ENCODE assay signal across 14 cellular contexts in genomic region chr6:37695273-37695672, GRCh38. TPM values are rescaled to one million over a fixed set of nuclear protein-coding genes. Genes with fewer than 3 reads are reported as not detected.
A peak's percentile ranks its signal among the peaks of the same experiment; 100 is the strongest.
DNase-seq lines count a peak whose midpoint lies in the region; ATAC-seq and TF ChIP-seq lines count a peak whose summit lies in the region.
"Had no signal": no experiment of that assay in that cellular context is flagged by ENCODE, and none has a peak within 500 bp of the region (broad histone marks: within the 10 kb centered on the region; RNA-seq: fewer than 3 reads in every experiment).

No MANE protein-coding gene starts in this region.

- H3K9ac ChIP-seq in PC-3 (ENCODE audit: low read length): no peak overlapping the region

- H3K4me1 Mint-ChIP-seq in T-helper 1 cell treated with Interleukin-12 subunit alpha and Interleukin-12 subunit beta and Interleukin-4 antibody, amounts not matched to agents 30 μg/mL and 1 μg/mL, for 36 hours (ENCODE audit: low read depth): peaks cover 32% of the 10 kb centered on the region
- peaks cover 31 to 32% of the 10 kb centered on the region in 2 donors for H3K4me1 Mint-ChIP-seq in effector memory CD8-positive, alpha-beta T cell (ENCODE audit: low read depth in 2 of 2)
- peaks cover 15% of the 10 kb centered on the region for H3K4me1 Mint-ChIP-seq in progenitor cell of endocrine pancreas (ENCODE audit: low read depth)

- TF ChIP-seq CTCF in PC-3 (conservative IDR thresholded peaks at IDR 0.05; ENCODE audit: low read depth, low read length) (no peak), progenitor cell of endocrine pancreas (IDR thresholded peaks at IDR 0.05; ENCODE audit: unreplicated experiment) (no peak), left lung (IDR thresholded peaks at IDR 0.05) (no peak), testis (IDR thresholded peaks at IDR 0.05) (no peak)

- H3K4me3 Mint-ChIP-seq in T-helper 1 cell treated with Interleukin-12 subunit alpha and Interleukin-12 subunit beta and Interleukin-4 antibody, amounts not matched to agents 30 μg/mL and 1 μg/mL, for 36 hours: peak overlapping the region; percentile 76
- peak overlapping the region; percentile 96 to 97 for H3K4me3 Mint-ChIP-seq in effector memory CD8-positive, alpha-beta T cell
- peak overlapping the region; percentile 59 for H3K4me3 Mint-ChIP-seq in progenitor cell of endocrine pancreas (ENCODE audit: low read depth)

- H3K9me3 Mint-ChIP-seq in T-helper 1 cell treated with Interleukin-12 subunit alpha and Interleukin-12 subunit beta and Interleukin-4 antibody, amounts not matched to agents 30 μg/mL and 1 μg/mL, for 36 hours: no peaks in the 10 kb centered on the region
- no peaks in the 10 kb centered on the region for H3K9me3 Mint-ChIP-seq in effector memory CD8-positive, alpha-beta T cell
- H3K9me3 Mint-ChIP-seq in progenitor cell of endocrine pancreas (ENCODE audit: low read depth): no peaks in the 10 kb centered on the region

- intact Hi-C loops in PC-3 (cut with micrococcal nuclease): loop anchor here (5.0 to 10.0 kb wide), 2 partner anchors 120 to 317 kb away; no protein-coding TSS in a partner anchor
- intact Hi-C loops in left lung (cut with DNase I): loop anchor here in 1 of 2 donors (10.0 kb wide), 1 partner anchor 360 kb away; no protein-coding TSS in a partner anchor
- intact Hi-C loops in testis (cut with DNase I; ENCODE audit: low total_unique reads): loop anchor here (10.0 kb wide), 1 partner anchor 370 kb away; no protein-coding TSS in a partner anchor

- WGBS in testis, 2 donors: 71 to 100% methylated on average over 2 of the region's 2 CpGs

- CTCF ChIA-PET in PC-3 (lab: Charles Lee): no interaction called here

- no peaks in the 10 kb centered on the region for H3K36me3 ChIP-seq in PC-3 (ENCODE audit: low read depth, low read length)
- H3K36me3 ChIP-seq in left lung: no peaks in the 10 kb centered on the region
- H3K36me3 ChIP-seq in testis (ENCODE audit: low read depth, missing control alignments): no peaks in the 10 kb centered on the region

- TF ChIP-seq POLR2A in testis (IDR thresholded peaks at IDR 0.05): no peak

- POLR2A ChIA-PET in PC-3 (lab: Charles Lee; ENCODE audit: unreplicated experiment): no interaction called here

- peaks cover 67% of the 10 kb centered on the region for H3K27me3 Mint-ChIP-seq in T-helper 1 cell treated with Interleukin-12 subunit alpha and Interleukin-12 subunit beta and Interleukin-4 antibody, amounts not matched to agents 30 μg/mL and 1 μg/mL, for 36 hours (ENCODE audit: low read depth)
- H3K27me3 Mint-ChIP-seq in effector memory CD8-positive, alpha-beta T cell: peaks cover 26 to 63% of the 10 kb centered on the region in 2 donors
- peaks cover 70% of the 10 kb centered on the region for H3K27me3 Mint-ChIP-seq in progenitor cell of endocrine pancreas

- H3F3A ChIP-seq in PC-3 (ENCODE audit: low read length, unreplicated experiment): no peaks in the 10 kb centered on the region

- H3K4me3 ChIP-seq in PC-3 (ENCODE audit: low read length): no peak overlapping the region
- H3K4me3 ChIP-seq in left lung: no peak overlapping the region
- no peak overlapping the region for H3K4me3 ChIP-seq in testis
- H3K4me3 ChIP-seq: lung had no signal

- H2AFZ ChIP-seq in PC-3 (ENCODE audit: low read length): no peak overlapping the region

- no peak for DNase-seq in T-helper 1 cell
- DNase-seq in PC-3: no peak
- no peak for DNase-seq in effector memory CD8-positive, alpha-beta T cell
- DNase-seq in progenitor cell of endocrine pancreas (ENCODE audit: low spot score, unreplicated experiment): no peak
- no peak for DNase-seq in HT-29 (ENCODE audit: low spot score)
- no peak for DNase-seq in left lung
- no peak for DNase-seq in testis
- DNase-seq: foreskin keratinocyte, GOT3, NCI-H526 treated with DMSO at 0.1 percent for 48 hours, SW 1271 had no signal

- H4K20me1 ChIP-seq in PC-3 (ENCODE audit: low read length): no peaks in the 10 kb centered on the region

- peaks cover 17% of the 10 kb centered on the region for H3K27me3 ChIP-seq in PC-3 (ENCODE audit: low read length)
- peaks cover 19 to 92% of the 10 kb centered on the region in 2 donors for H3K27me3 ChIP-seq in left lung
- H3K27me3 ChIP-seq in testis: no peaks in the 10 kb centered on the region

- ATAC-seq in PC-3: no peak
- no peak for ATAC-seq in effector memory CD8-positive, alpha-beta T cell (replicated peaks)
- ATAC-seq in left lung: no peak
- ATAC-seq: foreskin keratinocyte, sciatic nerve had no signal

- H3K27ac ChIP-seq in PC-3 (ENCODE audit: low read length): no peak overlapping the region
- H3K27ac ChIP-seq in left lung: no peak overlapping the region
- H3K27ac ChIP-seq in testis: no peak overlapping the region
- H3K27ac ChIP-seq: foreskin keratinocyte had no signal

- H3K79me2 ChIP-seq in PC-3 (ENCODE audit: low read length): no peaks in the 10 kb centered on the region

- H3K27ac Mint-ChIP-seq in T-helper 1 cell treated with Interleukin-12 subunit alpha and Interleukin-12 subunit beta and Interleukin-4 antibody, amounts not matched to agents 30 μg/mL and 1 μg/mL, for 36 hours: no peak overlapping the region
- peak overlapping the region in 1 of 2 donors; percentile 27 for H3K27ac Mint-ChIP-seq in effector memory CD8-positive, alpha-beta T cell
- H3K27ac Mint-ChIP-seq in progenitor cell of endocrine pancreas: no peak overlapping the region

- H3K4me1 ChIP-seq in PC-3 (ENCODE audit: insufficient read depth, low read length) (peaks cover 14% of the 10 kb centered on the region), left lung (peaks cover 10 to 39% of the 10 kb centered on the region in 2 donors), testis (peaks cover 9% of the 10 kb centered on the region)

- no peaks in the 10 kb centered on the region for H3K9me2 ChIP-seq in PC-3 (replicated peaks; ENCODE audit: low read length)

- BruUV-seq in PC-3 (replicated peaks; lab: Mats Ljungman, UMichigan): no TSS peak

- H3K36me3 Mint-ChIP-seq in T-helper 1 cell treated with Interleukin-12 subunit alpha and Interleukin-12 subunit beta and Interleukin-4 antibody, amounts not matched to agents 30 μg/mL and 1 μg/mL, for 36 hours (ENCODE audit: low read depth): peaks cover 3% of the 10 kb centered on the region
- peaks cover 40% of the 10 kb centered on the region for H3K36me3 Mint-ChIP-seq in effector memory CD8-positive, alpha-beta T cell (ENCODE audit: insufficient read depth)
- no peaks in the 10 kb centered on the region for H3K36me3 Mint-ChIP-seq in progenitor cell of endocrine pancreas (ENCODE audit: insufficient read depth)

- H3K9me3 ChIP-seq in PC-3 (ENCODE audit: low read length) (no peaks in the 10 kb centered on the region), left lung (no peaks in the 10 kb centered on the region), testis (no peaks in the 10 kb centered on the region)

- H3K4me2 ChIP-seq in PC-3 (ENCODE audit: low read length): peak overlapping the region; percentile 100; the same call in 1 of the 2 replicates

RNA-seq across cellular contexts. Expression of gene MDGA1, which starts 2.4 kb away (rescaled TPM):
- total RNA-seq in PC-3 (2014; rRNA removed): 0.15 and 1.4 TPM in 2 replicates
- total RNA-seq in progenitor cell of endocrine pancreas: 0.55 and 2.0 TPM in 2 replicates
- not detected in 2 replicates for total RNA-seq in HT-29 (2014; rRNA removed; shearing (Covaris generic))
- 10 to 100 TPM in 1 of 2 donors, 1 to 10 TPM in 1; 1.4 to 11.5 TPM for total RNA-seq in left lung
- total RNA-seq in testis: 10 to 100 TPM in 1 of 2 donors, 1 to 10 TPM in 1; 5.9 to 16.0 TPM
- polyA plus RNA-seq in testis (ENCODE audit: insufficient read depth, low read depth, low replicate concordance): 7.0 TPM
